Comparison of ENCODE assay signal across 8 cellular contexts in genomic region chr15:23687143-23687470, GRCh38. TPM values are rescaled to one million over a fixed set of nuclear protein-coding genes. Genes with fewer than 3 reads are reported as not detected.
DNase-seq lines count a peak whose midpoint lies in the region; ATAC-seq and TF ChIP-seq lines count a peak whose summit lies in the region.

Gene NDN (minus strand): TSS chr15:23687305. CDS start chr15:23687217, 88 bp downstream.

- H3K9me3 Mint-ChIP-seq in activated naive CD4-positive, alpha-beta T cell treated with anti-CD3 and anti-CD28 coated beads, Interleukin-2, amount 10 ng/mL, durations not matched to agents 7 days and 5 days: peaks cover 3% of the 10 kb centered on the region
- H3K9me3 Mint-ChIP-seq in endodermal cell (peaks cover 42% of the 10 kb centered on the region), HFFc6 (peaks cover 53% of the 10 kb centered on the region)

- no peaks in the 10 kb centered on the region for H3K27me3 Mint-ChIP-seq in activated naive CD4-positive, alpha-beta T cell treated with anti-CD3 and anti-CD28 coated beads, Interleukin-2, amount 10 ng/mL, durations not matched to agents 7 days and 5 days
- H3K27me3 Mint-ChIP-seq in endodermal cell (ENCODE audit: insufficient read depth): no peaks in the 10 kb centered on the region
- no peaks in the 10 kb centered on the region; the same call in 1 of the 2 replicates for H3K27me3 Mint-ChIP-seq in HFFc6 (ENCODE audit: insufficient read depth)

- H3K27ac ChIP-seq in endodermal cell (ENCODE audit: low read depth, low read length) (no peak within 1 kb of the TSS), mesendoderm (ENCODE audit: low read depth, low read length) (no peak within 1 kb of the TSS), tibial nerve (peak within 1 kb of the TSS in 1 of 4 donors; percentile 54)

- no peak for TF ChIP-seq CTCF in endodermal cell (conservative IDR thresholded peaks at IDR 0.05)
- no peak for TF ChIP-seq CTCF in tibial nerve (IDR thresholded peaks at IDR 0.05)
- no peak for TF ChIP-seq CTCF in HFFc6 (IDR thresholded peaks at IDR 0.05)

- no peak within 1 kb of the TSS for H4K8ac ChIP-seq in mesendoderm (ENCODE audit: low read depth, low read length)

- H3K36me3 Mint-ChIP-seq in activated naive CD4-positive, alpha-beta T cell treated with anti-CD3 and anti-CD28 coated beads, Interleukin-2, amount 10 ng/mL, durations not matched to agents 7 days and 5 days: no peaks in the 10 kb centered on the region
- peaks cover 4% of the 10 kb centered on the region for H3K36me3 Mint-ChIP-seq in endodermal cell (ENCODE audit: low read depth)
- no peaks in the 10 kb centered on the region for H3K36me3 Mint-ChIP-seq in HFFc6 (ENCODE audit: low read depth)

- H3K4ac ChIP-seq in mesendoderm (ENCODE audit: low read depth, low read length): no peak within 1 kb of the TSS

- H3K4me1 ChIP-seq in endodermal cell (ENCODE audit: control insufficient read depth, insufficient read depth, low read length) (no peaks in the 10 kb centered on the region), mesendoderm (ENCODE audit: control insufficient read depth, low read depth, low read length) (no peaks in the 10 kb centered on the region), tibial nerve (peaks cover 0 to 13% (median 0%) of the 10 kb centered on the region in 4 donors)

- H3K79me2 ChIP-seq in mesendoderm (ENCODE audit: control insufficient read depth, insufficient read depth, low read length): no peaks in the 10 kb centered on the region

- H3K9me3 ChIP-seq in endodermal cell (ENCODE audit: control insufficient read depth, low read length) (peaks cover 8% of the 10 kb centered on the region), tibial nerve (peaks cover 0 to 3% (median 0%) of the 10 kb centered on the region in 4 donors)

- 24 to 51% methylated on average over 7 to 38 of the region's 38 CpGs for WGBS in endodermal cell (ENCODE audit: insufficient coverage in 1 of 2, insufficient read length in 1 of 2), 2 experiments
- no CpG with 5 or more reads among the region's 38 CpGs for WGBS in mesendoderm (ENCODE audit: extremely low coverage, insufficient coverage, low lambda C conversion rate)
- WGBS in tibial nerve, 2 donors: 34% methylated on average over 37 of the region's 38 CpGs; no CpG with 5 or more reads in 1 of the 2 donors

- H3K36me3 ChIP-seq in endodermal cell (ENCODE audit: control insufficient read depth, insufficient read depth, low read length) (no peaks in the 10 kb centered on the region), mesendoderm (ENCODE audit: control insufficient read depth, insufficient read depth, low read length) (no peaks in the 10 kb centered on the region), tibial nerve (no peaks in the 10 kb centered on the region)

- peak within 1 kb of the TSS; percentile 74 for H3K4me3 ChIP-seq in endodermal cell (ENCODE audit: low read length)
- H3K4me3 ChIP-seq in mesendoderm (ENCODE audit: low read length): peak within 1 kb of the TSS; percentile 57
- H3K4me3 ChIP-seq in tibial nerve: peak within 1 kb of the TSS; percentile 17 to 64 (median 42)

- CTCF ChIA-PET in activated naive CD4-positive, alpha-beta T cell treated with anti-CD3 and anti-CD28 coated beads, Interleukin-2, amount 10 ng/mL, durations not matched to agents 7 days and 5 days (lab: Charles Lee): no interaction called here

- H2BK5ac ChIP-seq in mesendoderm (ENCODE audit: low read length): no peak within 1 kb of the TSS

- ATAC-seq in HG02981 (IDR thresholded peaks at IDR 0.05; ENCODE audit: unreplicated experiment): no peak

- H3K4me2 ChIP-seq in mesendoderm (ENCODE audit: low read length): peak within 1 kb of the TSS; percentile 72

- no peak within 1 kb of the TSS for H2BK120ac ChIP-seq in mesendoderm (ENCODE audit: low read depth, low read length)

- no peaks in the 10 kb centered on the region for H3K27me3 ChIP-seq in endodermal cell (ENCODE audit: control insufficient read depth, insufficient read depth, low read length, poor library complexity, severe bottlenecking)
- no peaks in the 10 kb centered on the region for H3K27me3 ChIP-seq in mesendoderm (ENCODE audit: insufficient read depth, low read length, poor library complexity)
- H3K27me3 ChIP-seq in tibial nerve: no peaks in the 10 kb centered on the region

- no peak within 1 kb of the TSS for H2AK5ac ChIP-seq in mesendoderm (ENCODE audit: low read length)

- H3K4me1 Mint-ChIP-seq in activated naive CD4-positive, alpha-beta T cell treated with anti-CD3 and anti-CD28 coated beads, Interleukin-2, amount 10 ng/mL, durations not matched to agents 7 days and 5 days: no peaks in the 10 kb centered on the region
- H3K4me1 Mint-ChIP-seq in endodermal cell: peaks cover 7% of the 10 kb centered on the region
- H3K4me1 Mint-ChIP-seq in HFFc6 (ENCODE audit: low read depth): no peaks in the 10 kb centered on the region

- H3K18ac ChIP-seq in mesendoderm (ENCODE audit: low read length): no peak within 1 kb of the TSS

- H2BK15ac ChIP-seq in mesendoderm (replicated peaks; ENCODE audit: low read depth): no peak within 1 kb of the TSS

- peak; percentile 33 for DNase-seq in activated naive CD4-positive, alpha-beta T cell treated with anti-CD3 and anti-CD28 coated beads, Interleukin-2, amount 10 ng/mL, durations not matched to agents 7 days and 5 days
- no peak for DNase-seq in activated naive CD4-positive, alpha-beta T cell treated with Interleukin-2 at 50 U/mL for 16 hours
- peak; percentile 89 for DNase-seq in endodermal cell
- DNase-seq in mesendoderm: peak; percentile 78
- DNase-seq in tibial nerve (ENCODE audit: low spot score in 2 of 2): no peak
- no peak for DNase-seq in DMS53 treated with DMSO at 0.1 percent for 48 hours (lab: John Stamatoyannopoulos, UW; ENCODE audit: unreplicated experiment)
- DNase-seq in HFFc6: no peak

- H3K27ac Mint-ChIP-seq in activated naive CD4-positive, alpha-beta T cell treated with anti-CD3 and anti-CD28 coated beads, Interleukin-2, amount 10 ng/mL, durations not matched to agents 7 days and 5 days: no peak within 1 kb of the TSS
- H3K27ac Mint-ChIP-seq in endodermal cell (no peak within 1 kb of the TSS), HFFc6 (no peak within 1 kb of the TSS)

- H3K9ac ChIP-seq in endodermal cell (ENCODE audit: extremely low read depth, low read length, poor library complexity, severe bottlenecking): peak within 1 kb of the TSS; percentile 15
- H3K9ac ChIP-seq in mesendoderm (ENCODE audit: low read length): peak within 1 kb of the TSS; percentile 74

- H3K56ac ChIP-seq in mesendoderm (ENCODE audit: low read length): peak within 1 kb of the TSS; percentile 75

- peak in 1 of 2 donors; percentile 27 for TF ChIP-seq EP300 in tibial nerve (IDR thresholded peaks at IDR 0.05)

- H3K79me1 ChIP-seq in mesendoderm (ENCODE audit: low read length): no peaks in the 10 kb centered on the region

- TF ChIP-seq POLR2A in tibial nerve (IDR thresholded peaks at IDR 0.05): no peak

- no peak within 1 kb of the TSS for H4K5ac ChIP-seq in mesendoderm (ENCODE audit: low read length)

- H3K4me3 Mint-ChIP-seq in activated naive CD4-positive, alpha-beta T cell treated with anti-CD3 and anti-CD28 coated beads, Interleukin-2, amount 10 ng/mL, durations not matched to agents 7 days and 5 days: peak within 1 kb of the TSS; percentile 22
- H3K4me3 Mint-ChIP-seq in endodermal cell (peak within 1 kb of the TSS; percentile 65), HFFc6 (no peak within 1 kb of the TSS)

- no peak within 1 kb of the TSS for H3K23ac ChIP-seq in mesendoderm (ENCODE audit: low read length)

RNA-seq across cellular contexts. Expression of gene NDN, which starts in this region (rescaled TPM):
- total RNA-seq in endodermal cell: 10 to 100 TPM; 40.3 to 41.8 TPM
- 104 TPM for polyA plus RNA-seq in endodermal cell (2013, experiment 1 of 2)
- polyA plus RNA-seq in endodermal cell (2013, experiment 2 of 2): 98.9 TPM
- polyA plus RNA-seq in mesendoderm (2013, experiment 1 of 2): 34.4 TPM
- polyA plus RNA-seq in mesendoderm (2013, experiment 2 of 2): 33.0 TPM
- 100 to 1,000 TPM in 3 of 4 donors, 10 to 100 TPM in 1; 71.7 to 147 (median 107) TPM for total RNA-seq in tibial nerve
- total RNA-seq in HFFc6 (2021; fragmentation: NEBNext Ultra II Directional; extraction: Animal tissue kit (Norgen Biotek cat#: 25700)): not detected

Comparison
In these comparisons a context has a peak if more than half of its experiments do, and no peak if none do; other contexts are left out.
1. RNA of gene NDN (total RNA-seq): 71.7 to 147 TPM in tibial nerve and 40.3 to 41.8 TPM in endodermal cell; not detected in HFFc6; every median in the first group is over 10 times any median in the second.
2. DNase-seq: peak in activated naive CD4-positive, alpha-beta T cell treated with anti-CD3 and anti-CD28 coated beads, Interleukin-2, amount 10 ng/mL, durations not matched to agents 7 days and 5 days (single experiment), endodermal cell (single experiment) and mesendoderm (single experiment); none in activated naive CD4-positive, alpha-beta T cell treated with Interleukin-2 at 50 U/mL for 16 hours (single experiment), tibial nerve (0 of 2), DMS53 treated with DMSO at 0.1 percent for 48 hours (single experiment) and HFFc6 (single experiment).
3. Peak in every context shown above with its lines, with median percentiles within 50 percentile points of each other: H3K4me3 ChIP-seq.